10 cellular contexts compared by ENCODE assay signal in genomic region chr12:119683413-119683812, GRCh38. TPM values are rescaled to one million over a fixed set of nuclear protein-coding genes. Genes with fewer than 3 reads are reported as not detected.
DNase-seq lines count a peak whose midpoint lies in the region; ATAC-seq, FAIRE-seq and TF ChIP-seq lines count a peak whose summit lies in the region.
"Had no signal": no experiment of that assay in that cellular context is flagged by ENCODE, and none has a peak within 500 bp of the region (broad histone marks: within the 10 kb centered on the region; RNA-seq: fewer than 3 reads in every experiment).

No MANE protein-coding gene starts in this region.

- peaks cover 5 to 22% of the 10 kb centered on the region in 2 donors for H3K36me3 ChIP-seq in small intestine (ENCODE audit: control insufficient read depth in 2 of 2, insufficient read depth in 2 of 2, low read length in 2 of 2)

- H3K4me3 ChIP-seq in small intestine (ENCODE audit: low read depth in 1 of 2, low read length in 2 of 2), result no peak overlapping the region

- peak; percentile 47 for ATAC-seq in SK-N-SH treated with all-trans-retinoic acid at 6 μM for 48 hours

- no peaks in the 10 kb centered on the region for H3K9me3 ChIP-seq in small intestine (ENCODE audit: control insufficient read depth, low read depth)

- H3K27me3 ChIP-seq in small intestine (ENCODE audit: control insufficient read depth in 2 of 2, insufficient read depth in 2 of 2, low read length in 2 of 2), result no peaks in the 10 kb centered on the region

- H3K4me1 ChIP-seq in small intestine (ENCODE audit: control insufficient read depth in 2 of 2, insufficient read depth in 1 of 2, low read depth in 1 of 2, low read length in 1 of 2), result peaks cover 7 to 19% of the 10 kb centered on the region in 2 donors

- no peak for FAIRE-seq in small intestine (lab: Jason Lieb, UNC)

- peak; percentile 47 for DNase-seq in GM03348 (ENCODE audit: low spot score)
- DNase-seq in fibroblast of gingiva (ENCODE audit: low read depth), result peak; percentile 44
- no peak for DNase-seq in small intestine
- no peak for DNase-seq in NCI-H1436 treated with DMSO at 0.1 percent for 48 hours (lab: John Stamatoyannopoulos, UW)
- no peak for DNase-seq in HuH-7.5 (ENCODE audit: low spot score)
- DNase-seq in AG08396 (ENCODE audit: low spot score), result no peak
- DNase-seq: NCI-H1048, NCI-H510A had no signal

- H3K27ac ChIP-seq in small intestine (ENCODE audit: low read depth in 1 of 2, low read length in 1 of 2), result peak overlapping the region; percentile 25 to 33
- H3K27ac ChIP-seq: RWPE1 had no signal

- WGBS in small intestine, 3 donors, result 46 to 71% (median 64%) methylated on average over 6 of the region's 6 CpGs

TF ChIP-seq in SK-N-SH treated with all-trans-retinoic acid at 6 μM for 48 hours, 23 proteins besides CTCF, POLR2A, EP300 and RAD21:
- TF ChIP-seq PATZ1 (CRISPR knock-in tag; IDR thresholded peaks at IDR 0.05; ENCODE audit: borderline replicate concordance), result no peak
- TF ChIP-seq GLIS3 (CRISPR knock-in tag; IDR thresholded peaks at IDR 0.05), result no peak
- no peak for TF ChIP-seq BACH2 (CRISPR knock-in tag; IDR thresholded peaks at IDR 0.05; ENCODE audit: borderline replicate concordance)
- no peak for TF ChIP-seq CSDC2 (CRISPR knock-in tag; IDR thresholded peaks at IDR 0.05)
- no peak for TF ChIP-seq POU6F1 (CRISPR knock-in tag; IDR thresholded peaks at IDR 0.05; ENCODE audit: borderline replicate concordance, low read depth)
- no peak for TF ChIP-seq ZNF8 (CRISPR knock-in tag; IDR thresholded peaks at IDR 0.05)
- no peak for TF ChIP-seq ZNF70 (CRISPR knock-in tag; IDR thresholded peaks at IDR 0.05)
- TF ChIP-seq ISL1 (CRISPR knock-in tag; IDR thresholded peaks at IDR 0.05), result no peak
- no peak for TF ChIP-seq TSHZ2 (CRISPR knock-in tag; IDR thresholded peaks at IDR 0.05)
- no peak for TF ChIP-seq TOX (CRISPR knock-in tag; IDR thresholded peaks at IDR 0.05; ENCODE audit: borderline replicate concordance)
- TF ChIP-seq RARB (CRISPR knock-in tag; IDR thresholded peaks at IDR 0.05), result no peak
- TF ChIP-seq ZFP30 (CRISPR knock-in tag; IDR thresholded peaks at IDR 0.05), result no peak
- TF ChIP-seq TCF4 (CRISPR knock-in tag; IDR thresholded peaks at IDR 0.05; ENCODE audit: borderline replicate concordance), result no peak
- TF ChIP-seq CSRNP3 (CRISPR knock-in tag; IDR thresholded peaks at IDR 0.05), result no peak
- TF ChIP-seq ESRRG (CRISPR knock-in tag; IDR thresholded peaks at IDR 0.05), result no peak
- TF ChIP-seq PPARA (CRISPR knock-in tag; IDR thresholded peaks at IDR 0.05; ENCODE audit: borderline replicate concordance), result no peak

RNA-seq across cellular contexts. Expression of gene PRKAB1, which starts 15.5 kb away (rescaled TPM):
- polyA plus RNA-seq in small intestine, result 10 to 100 TPM; 32.3 to 70.2 (median 66.7) TPM

Comparison
In these comparisons a context has a peak if more than half of its experiments do, and no peak if none do; other contexts are left out.
1. DNase-seq: peak in GM03348 (single experiment) and fibroblast of gingiva (single experiment); none in small intestine (single experiment), NCI-H1436 treated with DMSO at 0.1 percent for 48 hours (single experiment), HuH-7.5 (single experiment) and AG08396 (single experiment).